12 cellular contexts compared by ENCODE assay signal in the genomic region with DNA sequence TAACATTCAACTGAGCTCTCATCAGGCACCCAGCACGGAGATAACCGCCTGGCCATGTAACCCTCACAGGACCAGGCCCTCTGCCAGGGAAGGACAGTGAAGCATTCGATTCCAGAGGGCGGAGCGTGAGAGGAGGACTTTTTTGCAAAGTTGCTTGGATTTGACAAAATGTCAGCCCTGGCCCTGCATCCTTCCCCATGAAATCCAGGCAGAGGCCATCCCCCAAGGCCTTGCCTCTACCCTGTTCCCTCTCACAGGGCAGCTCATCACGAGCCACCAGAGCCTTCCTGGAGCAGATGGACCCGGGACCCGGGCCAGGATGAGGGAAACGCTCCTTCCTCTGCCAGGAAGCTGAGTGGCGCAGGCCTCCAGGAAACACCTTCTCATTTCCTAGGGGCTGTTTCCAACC. TPM values are rescaled to one million over a fixed set of nuclear protein-coding genes. Genes with fewer than 3 reads are reported as not detected.
DNase-seq lines count a peak whose midpoint lies in the region; ATAC-seq, FAIRE-seq and TF ChIP-seq lines count a peak whose summit lies in the region.
"Had no signal": no experiment of that assay in that cellular context is flagged by ENCODE, and none has a peak within 500 bp of the region (broad histone marks: within the 10 kb centered on the region; RNA-seq: fewer than 3 reads in every experiment).

No MANE protein-coding gene starts in this region.

- ATAC-seq in gastroesophageal sphincter (peak; percentile 62), pancreas (peak in 3 of 4 donors; percentile 36 to 54 (median 49))

- H3K4me3 ChIP-seq in adrenal gland: no peak overlapping the region
- H3K4me3 ChIP-seq in gastroesophageal sphincter: no peak overlapping the region
- H3K4me3 ChIP-seq in pancreas: no peak overlapping the region

- no peaks in the 10 kb centered on the region for H3K27me3 ChIP-seq in adrenal gland
- no peaks in the 10 kb centered on the region for H3K27me3 ChIP-seq in gastroesophageal sphincter
- no peaks in the 10 kb centered on the region for H3K27me3 ChIP-seq in pancreas

- no peak overlapping the region for H3K4me3 Mint-ChIP-seq in activated CD4-positive, alpha-beta T cell treated with anti-CD3 and anti-CD28 coated beads, Interleukin-2, amount 10 ng/mL, durations not matched to agents 24 days and 14 days

- H3K27ac ChIP-seq in adrenal gland (peak overlapping the region in 4 of 5 donors; percentile 28 to 85 (median 63)), gastroesophageal sphincter (peak overlapping the region in 3 of 4 donors; percentile 62 to 70 (median 62)), pancreas (peak overlapping the region in 3 of 4 donors; percentile 35 to 62 (median 39))

- no peak overlapping the region for H3K27ac Mint-ChIP-seq in activated CD4-positive, alpha-beta T cell treated with anti-CD3 and anti-CD28 coated beads, Interleukin-2, amount 10 ng/mL, durations not matched to agents 24 days and 14 days

- H3K27me3 Mint-ChIP-seq in activated CD4-positive, alpha-beta T cell treated with anti-CD3 and anti-CD28 coated beads, Interleukin-2, amount 10 ng/mL, durations not matched to agents 24 days and 14 days: no peaks in the 10 kb centered on the region

- H3K36me3 ChIP-seq in adrenal gland (replicated peaks in 1 of 2) (no peaks in the 10 kb centered on the region), gastroesophageal sphincter (peaks cover 0 to 9% of the 10 kb centered on the region in 2 donors), pancreas (no peaks in the 10 kb centered on the region)

- no peaks in the 10 kb centered on the region for H3K9me3 Mint-ChIP-seq in activated CD4-positive, alpha-beta T cell treated with anti-CD3 and anti-CD28 coated beads, Interleukin-2, amount 10 ng/mL, durations not matched to agents 24 days and 14 days

- TF ChIP-seq EP300 in gastroesophageal sphincter (IDR thresholded peaks at IDR 0.05): no peak

- H3K4me1 ChIP-seq in adrenal gland (replicated peaks in 1 of 2) (peaks cover 16 to 26% of the 10 kb centered on the region in 2 donors), gastroesophageal sphincter (peaks cover 0 to 48% (median 17%) of the 10 kb centered on the region in 3 donors), pancreas (peaks cover 4 to 8% (median 4%) of the 10 kb centered on the region in 3 donors)

- TF ChIP-seq CTCF in adrenal gland (IDR thresholded peaks at IDR 0.05) (no peak), gastroesophageal sphincter (IDR thresholded peaks at IDR 0.05) (no peak), pancreas (IDR thresholded peaks at IDR 0.05) (no peak)

- TF ChIP-seq POLR2A in adrenal gland (IDR thresholded peaks at IDR 0.05): peak in 1 of 2 donors; percentile 16
- no peak for TF ChIP-seq POLR2A in gastroesophageal sphincter (IDR thresholded peaks at IDR 0.05)

- H3K4me1 Mint-ChIP-seq in activated CD4-positive, alpha-beta T cell treated with anti-CD3 and anti-CD28 coated beads, Interleukin-2, amount 10 ng/mL, durations not matched to agents 24 days and 14 days: peaks cover 8% of the 10 kb centered on the region

- no peak for FAIRE-seq in pancreas (lab: Jason Lieb, UNC)

- DNase-seq in AG08395 (ENCODE audit: low spot score) (peak; percentile 82), adrenal gland (peak; percentile 75 to 91 (median 87)), pancreas (peak in 3 of 6 donors; percentile 29 to 45 (median 37)), HT-29 (ENCODE audit: low spot score) (no peak), SIG-M5 treated with dmso at 0.1 percent for 504 hours (lab: John Stamatoyannopoulos, UW; ENCODE audit: unreplicated experiment) (no peak)
- no peak for DNase-seq in activated CD4-positive, alpha-beta T cell treated with anti-CD3 and anti-CD28 coated beads, Interleukin-2, amount 50 U/mL, for 1 hour
- no peak for DNase-seq in activated CD4-positive, alpha-beta T cell treated with anti-CD3 and anti-CD28 coated beads, Interleukin-2, amount 10 ng/mL, durations not matched to agents 24 days and 14 days
- DNase-seq: activated CD4-positive, alpha-beta T cell treated with anti-CD3 and anti-CD28 coated beads, Interleukin-2, amount 50 U/mL, for 4 hours; amniotic stem cell; foreskin melanocyte; stimulated activated CD4-positive, alpha-beta T cell treated with anti-CD3 and anti-CD28 coated beads, Interleukin-1b, Interleukin-23, amount 100 ng/mL, for 48 hours had no signal

- WGBS in adrenal gland, 4 donors: 10 to 29% (median 21%) methylated on average over 5 to 10 of the region's 10 CpGs
- 23 to 35% methylated on average over 4 to 7 of the region's 10 CpGs for WGBS in gastroesophageal sphincter (ENCODE audit: low coverage in 1 of 2), 2 donors
- 54% methylated on average over 10 of the region's 10 CpGs for WGBS in pancreas, 2 donors

- H3K36me3 Mint-ChIP-seq in activated CD4-positive, alpha-beta T cell treated with anti-CD3 and anti-CD28 coated beads, Interleukin-2, amount 10 ng/mL, durations not matched to agents 24 days and 14 days (ENCODE audit: low read depth): peaks cover 20% of the 10 kb centered on the region

- H3K9me3 ChIP-seq in adrenal gland (replicated peaks in 1 of 3) (no peaks in the 10 kb centered on the region), gastroesophageal sphincter (no peaks in the 10 kb centered on the region), pancreas (no peaks in the 10 kb centered on the region)

- intact Hi-C loops in adrenal gland (cut with DNase I): no loop called here
- intact Hi-C loops in pancreas (cut with DNase I): no loop called here
- intact Hi-C loops in activated CD4-positive, alpha-beta T cell treated with anti-CD3 and anti-CD28 coated beads, Interleukin-2, amount 10 ng/mL, durations not matched to agents 24 days and 14 days (cut with micrococcal nuclease): no loop called here

RNA-seq across cellular contexts. Expression of gene CAMKK2, which starts 17.0 kb away (rescaled TPM):
- total RNA-seq in adrenal gland (10 to 100 TPM; 18.8 to 42.9 (median 31.4) TPM), gastroesophageal sphincter (10 to 100 TPM; 26.0 to 40.3 (median 30.3) TPM), pancreas (10 to 100 TPM in 5 of 6 donors, 1 to 10 TPM in 1; 9.3 to 26.7 (median 13.0) TPM)
- polyA plus RNA-seq in adrenal gland (10 to 100 TPM; 12.8 to 20.5 (median 13.6) TPM), pancreas (10 to 100 TPM in 1 of 2 donors, 1 to 10 TPM in 1; 9.6 to 15.4 TPM)
- 20.1 and 21.5 TPM in 2 replicates for total RNA-seq in HT-29 (2014; rRNA removed; shearing (Covaris generic))
- total RNA-seq in activated CD4-positive, alpha-beta T cell treated with anti-CD3 and anti-CD28 coated beads, Interleukin-2, amount 10 ng/mL, durations not matched to agents 24 days and 14 days: 37.4 and 38.2 TPM in 2 replicates

Comparison
In these comparisons a context has a peak if more than half of its experiments do, and no peak if none do; other contexts are left out.
1. DNase-seq: peak in AG08395 (single experiment) and adrenal gland (7 of 7); none in HT-29 (single experiment), SIG-M5 treated with dmso at 0.1 percent for 504 hours (single experiment), activated CD4-positive, alpha-beta T cell treated with anti-CD3 and anti-CD28 coated beads, Interleukin-2, amount 50 U/mL, for 1 hour (single experiment) and activated CD4-positive, alpha-beta T cell treated with anti-CD3 and anti-CD28 coated beads, Interleukin-2, amount 10 ng/mL, durations not matched to agents 24 days and 14 days (single experiment).
2. Peak in every context shown above with its lines, with median percentiles within 50 percentile points of each other: H3K27ac ChIP-seq.